Comparison of ENCODE assay signal across 20 cellular contexts in the genomic region with DNA sequence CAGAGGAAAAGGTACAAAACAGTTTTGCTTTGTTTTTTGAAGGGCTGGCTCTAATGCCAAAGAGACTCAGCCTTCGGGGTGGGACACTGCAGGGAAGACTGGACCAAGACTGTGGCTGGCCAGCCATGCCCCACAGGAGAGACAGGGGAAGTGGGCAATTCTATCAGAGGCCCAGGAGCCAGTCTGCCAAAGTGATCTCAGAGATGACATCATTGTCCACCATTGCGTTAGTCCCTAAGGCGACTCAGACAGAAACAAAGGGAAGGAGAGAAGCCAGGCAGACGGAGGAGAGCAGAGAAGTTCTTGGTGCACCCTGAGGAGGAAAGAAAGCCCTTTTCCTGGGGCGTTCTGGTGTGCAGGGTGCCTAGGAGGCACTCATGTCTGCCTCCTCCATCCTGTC. TPM values are rescaled to one million over a fixed set of nuclear protein-coding genes. Genes with fewer than 3 reads are reported as not detected.
A peak's percentile ranks its signal among the peaks of the same experiment; 100 is the strongest.
DNase-seq lines count a peak whose midpoint lies in the region; ATAC-seq and FAIRE-seq lines count a peak whose summit lies in the region.
"Had no signal": no experiment of that assay in that cellular context is flagged by ENCODE, and none has a peak within 500 bp of the region (broad histone marks: within the 10 kb centered on the region; RNA-seq: fewer than 3 reads in every experiment).

No MANE protein-coding gene starts in this region.

- H3K4me1 ChIP-seq in skeletal muscle satellite cell (ENCODE audit: control insufficient read depth, insufficient read depth, low read length): peaks cover 28% of the 10 kb centered on the region

- H3K4me2 ChIP-seq in skeletal muscle satellite cell (ENCODE audit: low read length): no peak overlapping the region

- no peaks in the 10 kb centered on the region for H3K36me3 ChIP-seq in skeletal muscle satellite cell (ENCODE audit: insufficient read depth, low read length)
- H3K36me3 ChIP-seq: tibial nerve had no signal

- H3K9me3 ChIP-seq in skeletal muscle satellite cell (replicated peaks; ENCODE audit: low read length): no peaks in the 10 kb centered on the region
- H3K9me3 ChIP-seq: tibial nerve had no signal

- DNase-seq in NCI-H2107 treated with DMSO at 0.1 percent for 48 hours (lab: John Stamatoyannopoulos, UW; ENCODE audit: unreplicated experiment) (peak; percentile 30), NCI-H2107 (lab: John Stamatoyannopoulos, UW) (no peak), RCC 7860 (ENCODE audit: low spot score) (peak; percentile 68), fibroblast of peridontal ligament (ENCODE audit: extremely low read depth) (peak; percentile 88), NCI-H1092 treated with DMSO at 0.1 percent for 48 hours (lab: John Stamatoyannopoulos, UW) (no peak)
- DNase-seq in activated CD4-positive, alpha-beta T cell treated with anti-CD3 and anti-CD28 coated beads, Interleukin-2, amount 50 U/mL, for 4 hours: no peak
- DNase-seq: activated CD4-positive, CD25-positive, alpha-beta regulatory T cell; activated T-cell treated with anti-CD3 and anti-CD28 coated beads, Interleukin-2, amount 50 U/mL, for 24 hours; anterior cingulate cortex; DMS 273 treated with DMSO at 0.1 percent for 48 hours; effector memory CD4-positive, alpha-beta T cell; Kasumi-1 had no signal

- no peak overlapping the region for H3K4me3 ChIP-seq in skeletal muscle satellite cell (ENCODE audit: low read length)
- H3K4me3 ChIP-seq: skin epidermis, tibial nerve had no signal

- no peak for FAIRE-seq in RCC 7860 (lab: Jason Lieb, UNC)
- FAIRE-seq: A204.1, GM12892 had no signal

- ATAC-seq in GM21723 (IDR thresholded peaks at IDR 0.05; ENCODE audit: unreplicated experiment): no peak

- H3K9ac ChIP-seq in skeletal muscle satellite cell (ENCODE audit: low read depth, low read length): peak overlapping the region; percentile 14

- H3K27me3 ChIP-seq in skeletal muscle satellite cell (ENCODE audit: control insufficient read depth, insufficient read depth, low read length): no peaks in the 10 kb centered on the region
- H3K27me3 ChIP-seq: tibial nerve had no signal

RNA-seq across cellular contexts. Expression of a gene that starts 26.4 kb away (rescaled TPM):
- total RNA-seq in skeletal muscle satellite cell (2012; rRNA removed): not detected in 2 replicates
- total RNA-seq: NCI-H460, SK-MEL-5, tibial nerve had no signal

RNA-seq across cellular contexts. Expression of a gene that starts 44.7 kb away (rescaled TPM):
- under 0.01 TPM in 1 of 2 replicates, not detected in the other for total RNA-seq in skeletal muscle satellite cell (2012; rRNA removed)
- total RNA-seq: NCI-H460 had no signal

Comparison
In these comparisons a context has a peak if more than half of its experiments do, and no peak if none do; other contexts are left out.
1. DNase-seq: peak in NCI-H2107 treated with DMSO at 0.1 percent for 48 hours (single experiment), RCC 7860 (single experiment) and fibroblast of peridontal ligament (single experiment); none in NCI-H2107 (single experiment), NCI-H1092 treated with DMSO at 0.1 percent for 48 hours (single experiment) and activated CD4-positive, alpha-beta T cell treated with anti-CD3 and anti-CD28 coated beads, Interleukin-2, amount 50 U/mL, for 4 hours (0 of 2).